8 cellular contexts compared by ENCODE assay signal in genomic region chr10:86520871-86521619, GRCh38. TPM values are rescaled to one million over a fixed set of nuclear protein-coding genes. Genes with fewer than 3 reads are reported as not detected.
DNase-seq lines count a peak whose midpoint lies in the region; ATAC-seq and TF ChIP-seq lines count a peak whose summit lies in the region.

No MANE protein-coding gene starts in this region.

- H2AFZ ChIP-seq in osteoblast (ENCODE audit: low read length), result peak overlapping the region; percentile 86

- POLR2A ChIA-PET in A673 (lab: Charles Lee; ENCODE audit: low non-redundant PET), result no interaction called here

- H3K79me2 ChIP-seq in osteoblast (ENCODE audit: insufficient read depth, low read length), result peaks cover 90% of the 10 kb centered on the region

- H3K36me3 ChIP-seq in A673 (ENCODE audit: insufficient read depth, low read length, poor library complexity, severe bottlenecking) (peaks cover 21% of the 10 kb centered on the region), gastroesophageal sphincter (peaks cover 0 to 13% of the 10 kb centered on the region in 2 donors), osteoblast (ENCODE audit: insufficient read depth, low read length) (peaks cover 11% of the 10 kb centered on the region)

- intact Hi-C loops in A673 (cut with micrococcal nuclease; ENCODE audit: unreplicated experiment), result no loop called here

- peaks cover 29% of the 10 kb centered on the region for H4K20me1 ChIP-seq in osteoblast (ENCODE audit: insufficient read depth, low read length)

- WGBS in gastroesophageal sphincter (ENCODE audit: low coverage in 1 of 2), 2 donors, result 0% methylated on average over 7 to 13 of the region's 64 CpGs

- peak overlapping the region; percentile 96 for H3K27ac ChIP-seq in A673 (ENCODE audit: low read depth, low read length, poor library complexity, severe bottlenecking)
- peak overlapping the region; percentile 86 to 98 (median 97) for H3K27ac ChIP-seq in gastroesophageal sphincter
- peak overlapping the region; percentile 89 for H3K27ac ChIP-seq in osteoblast (ENCODE audit: low read depth, low read length)

- TF ChIP-seq CTCF in A673 (conservative IDR thresholded peaks at IDR 0.05; ENCODE audit: low read depth, low read length) (no peak), gastroesophageal sphincter (IDR thresholded peaks at IDR 0.05) (no peak), osteoblast (IDR thresholded peaks at IDR 0.05; ENCODE audit: extremely low read depth, low read depth, low read length) (no peak)

- ATAC-seq in GM18508 (IDR thresholded peaks at IDR 0.05; ENCODE audit: insufficient read depth, unreplicated experiment) (peak; percentile 6), HG02938 (IDR thresholded peaks at IDR 0.05; ENCODE audit: unreplicated experiment) (peak; percentile 18), gastroesophageal sphincter (peak; percentile 39)

- CTCF ChIA-PET in A673 (lab: Charles Lee), result no interaction called here

- TF ChIP-seq POLR2A in gastroesophageal sphincter (IDR thresholded peaks at IDR 0.05), result no peak

- no TSS peak for BruUV-seq in A673 (replicated peaks; lab: Mats Ljungman, UMichigan)

- peaks cover 31% of the 10 kb centered on the region for H3K4me1 ChIP-seq in A673 (ENCODE audit: insufficient read depth, low read length, poor library complexity, severe bottlenecking)
- H3K4me1 ChIP-seq in gastroesophageal sphincter, result peaks cover 0 to 77% (median 26%) of the 10 kb centered on the region in 3 donors
- H3K4me1 ChIP-seq in osteoblast (ENCODE audit: insufficient read depth, low read length), result peaks cover 29% of the 10 kb centered on the region

- H3K4me3 ChIP-seq in A673 (ENCODE audit: low read depth, low read length, poor library complexity, severe bottlenecking) (peak overlapping the region; percentile 99), gastroesophageal sphincter (peak overlapping the region; percentile 77 to 95), osteoblast (ENCODE audit: insufficient read depth, low read length) (peak overlapping the region; percentile 94)

- H3K9me3 ChIP-seq in A673 (ENCODE audit: low read depth, low read length, poor library complexity, severe bottlenecking) (no peaks in the 10 kb centered on the region), gastroesophageal sphincter (no peaks in the 10 kb centered on the region), osteoblast (ENCODE audit: low read depth, low read length) (no peaks in the 10 kb centered on the region)

- no peak for TF ChIP-seq EP300 in gastroesophageal sphincter (IDR thresholded peaks at IDR 0.05)

- H3K27me3 ChIP-seq in A673 (replicated peaks; ENCODE audit: insufficient read depth, low read depth, low read length, poor library complexity) (no peaks in the 10 kb centered on the region), gastroesophageal sphincter (no peaks in the 10 kb centered on the region), osteoblast (ENCODE audit: insufficient read depth, low read length) (no peaks in the 10 kb centered on the region)

- peak overlapping the region; percentile 84 for H3K4me2 ChIP-seq in osteoblast (ENCODE audit: insufficient read depth, low read length)

- DNase-seq in A673 (ENCODE audit: low spot score), result peak; percentile 47
- DNase-seq in OCI-M1 (lab: John Stamatoyannopoulos, UW), result peak; percentile 70
- DNase-seq in activated naive CD4-positive, alpha-beta T cell treated with Interleukin-2 at 50 U/mL for 16 hours, result peak; percentile 55
- peak; percentile 94 for DNase-seq in osteoblast (ENCODE audit: insufficient read length, low spot score, missing footprints)
- no peak for DNase-seq in NCI-H1930 (lab: John Stamatoyannopoulos, UW)

RNA-seq across cellular contexts. Expression of gene WAPL, which starts 0.5 kb away (rescaled TPM):
- total RNA-seq in A673 (2021), result 47.0 and 49.4 TPM in 2 replicates
- 10 to 100 TPM; 35.6 to 55.1 (median 40.6) TPM for total RNA-seq in gastroesophageal sphincter
- 40.2 and 46.0 TPM in 2 replicates for total RNA-seq in osteoblast

Comparison
In these comparisons a context has a peak if more than half of its experiments do, and no peak if none do; other contexts are left out.
1. DNase-seq: peak in A673 (single experiment), OCI-M1 (single experiment), activated naive CD4-positive, alpha-beta T cell treated with Interleukin-2 at 50 U/mL for 16 hours (single experiment) and osteoblast (single experiment); none in NCI-H1930 (0 of 2).
2. Peak in every context shown above with its lines, with median percentiles within 50 percentile points of each other: H3K27ac ChIP-seq, H3K4me3 ChIP-seq and ATAC-seq.